ENCODE assay signal across 7 cellular contexts in the genomic region with DNA sequence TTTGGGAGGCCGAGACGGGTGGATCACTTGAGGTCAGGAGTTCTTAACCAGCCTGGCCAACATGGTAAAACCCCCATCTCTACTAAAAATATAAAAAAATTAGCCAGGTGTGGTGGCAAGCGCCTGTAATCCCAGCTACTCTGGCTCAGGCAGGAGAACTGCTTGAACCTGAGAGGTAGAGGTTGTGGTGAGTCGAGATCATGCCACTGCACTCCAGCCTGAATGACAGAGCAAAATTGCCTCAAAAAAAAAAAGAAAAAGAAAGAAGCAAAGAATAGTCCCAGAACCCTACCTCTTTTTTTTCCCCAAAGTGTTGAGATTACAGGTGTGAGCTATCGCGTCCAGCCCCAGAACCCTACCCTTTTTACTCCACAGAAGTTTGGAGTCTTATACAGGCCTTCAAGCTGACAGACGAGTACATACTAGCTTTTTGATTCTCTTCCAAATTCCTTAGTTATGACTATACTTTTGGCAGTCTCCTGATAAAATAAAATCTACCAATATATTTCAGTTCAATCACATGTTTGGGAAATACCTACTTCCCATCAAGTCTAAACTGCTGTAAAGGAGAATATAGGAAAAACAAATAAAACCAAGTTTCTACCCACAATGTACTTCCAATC. TPM values are rescaled to one million over a fixed set of nuclear protein-coding genes. Genes with fewer than 3 reads are reported as not detected.
A peak's percentile ranks its signal among the peaks of the same experiment; 100 is the strongest.
DNase-seq lines count a peak whose midpoint lies in the region; ATAC-seq and TF ChIP-seq lines count a peak whose summit lies in the region.
"Not testable (repeated sequence)": the region's sequence is repeated elsewhere in the genome, so short reads cannot be mapped to it uniquely, and the experiment has no call there.

No MANE protein-coding gene starts in this region.

- H3K27ac Mint-ChIP-seq in effector memory CD8-positive, alpha-beta T cell, result peak overlapping the region; percentile 41 to 87

- H3K27me3 ChIP-seq in foreskin keratinocyte; mesendoderm (ENCODE audit: insufficient read depth, low read length, poor library complexity); smooth muscle cell (ENCODE audit: low read depth): not testable (repeated sequence)

- H3K9me3 ChIP-seq in smooth muscle cell (replicated peaks; ENCODE audit: low read depth), result not testable (repeated sequence)

- not testable (repeated sequence) for H3K23ac ChIP-seq in mesendoderm (ENCODE audit: low read length)

- not testable (repeated sequence) for H2BK5ac ChIP-seq in mesendoderm (ENCODE audit: low read length)

- H3K4ac ChIP-seq in mesendoderm (ENCODE audit: low read depth, low read length), result peak overlapping the region; percentile 55

- H3K36me3 ChIP-seq in mesendoderm (ENCODE audit: control insufficient read depth, insufficient read depth, low read length); smooth muscle cell (ENCODE audit: low read depth): not testable (repeated sequence)

- H3K56ac ChIP-seq in mesendoderm (ENCODE audit: low read length), result not testable (repeated sequence)

- not testable (repeated sequence) for H3K4me3 ChIP-seq in mesendoderm (ENCODE audit: low read length); smooth muscle cell

- H2BK120ac ChIP-seq in mesendoderm (ENCODE audit: low read depth, low read length), result not testable (repeated sequence)

- H3K4me1 Mint-ChIP-seq in effector memory CD8-positive, alpha-beta T cell (ENCODE audit: low read depth in 2 of 2), result peaks cover 20 to 36% of the 10 kb centered on the region in 2 donors

- H3K4me1 ChIP-seq in foreskin keratinocyte (peaks cover 26% of the 10 kb centered on the region), smooth muscle cell (ENCODE audit: low read depth) (peaks cover 11% of the 10 kb centered on the region)
- not testable (repeated sequence) for H3K4me1 ChIP-seq in mesendoderm (ENCODE audit: control insufficient read depth, low read depth, low read length)

- H3K9ac ChIP-seq in mesendoderm (ENCODE audit: low read length); smooth muscle cell (ENCODE audit: low read depth): not testable (repeated sequence)

- H3K27me3 Mint-ChIP-seq in effector memory CD8-positive, alpha-beta T cell, result not testable (repeated sequence)

- not testable (repeated sequence) for H2AK5ac ChIP-seq in mesendoderm (ENCODE audit: low read length)

- H2BK15ac ChIP-seq in mesendoderm (replicated peaks; ENCODE audit: low read depth), result not testable (repeated sequence)

- H3K27ac ChIP-seq in foreskin keratinocyte (peak overlapping the region; percentile 72), smooth muscle cell (ENCODE audit: low read depth) (peak overlapping the region; percentile 34)
- H3K27ac ChIP-seq in mesendoderm (ENCODE audit: low read depth, low read length), result not testable (repeated sequence)

- not testable (repeated sequence) for H3K4me3 Mint-ChIP-seq in effector memory CD8-positive, alpha-beta T cell

- not testable (repeated sequence) for H3K36me3 Mint-ChIP-seq in effector memory CD8-positive, alpha-beta T cell (ENCODE audit: insufficient read depth)

- ATAC-seq in effector memory CD8-positive, alpha-beta T cell (replicated peaks), result not testable (repeated sequence)
- ATAC-seq in foreskin keratinocyte, result peak; percentile 58

- DNase-seq in EL, result peak; percentile 63
- peak; percentile 31 for DNase-seq in LHCN-M2 (ENCODE audit: low read depth)
- DNase-seq in amniotic epithelial cell (ENCODE audit: low read depth), result peak; percentile 67
- DNase-seq in effector memory CD8-positive, alpha-beta T cell; mesendoderm; smooth muscle cell (lab: John Stamatoyannopoulos, UW; ENCODE audit: unreplicated experiment): not testable (repeated sequence)
- peak; percentile 75 to 90 for DNase-seq in foreskin keratinocyte

- WGBS in mesendoderm (ENCODE audit: extremely low coverage, insufficient coverage, low lambda C conversion rate), result no CpG with 5 or more reads among the region's 7 CpGs
- 73% methylated on average over 7 of the region's 7 CpGs for WGBS in smooth muscle cell (ENCODE audit: low lambda C conversion rate)

- H3K4me2 ChIP-seq in mesendoderm (ENCODE audit: low read length), result not testable (repeated sequence)
- peak overlapping the region; percentile 39 for H3K4me2 ChIP-seq in smooth muscle cell

- H4K8ac ChIP-seq in mesendoderm (ENCODE audit: low read depth, low read length), result not testable (repeated sequence)

- H4K20me1 ChIP-seq in smooth muscle cell (ENCODE audit: low read depth), result peaks cover 34% of the 10 kb centered on the region

- not testable (repeated sequence) for H2AFZ ChIP-seq in smooth muscle cell (ENCODE audit: low read depth)

- not testable (repeated sequence) for H3K79me2 ChIP-seq in mesendoderm (ENCODE audit: control insufficient read depth, insufficient read depth, low read length)
- H3K79me2 ChIP-seq in smooth muscle cell (ENCODE audit: low read depth), result peaks cover 70% of the 10 kb centered on the region

- H3K79me1 ChIP-seq in mesendoderm (ENCODE audit: low read length), result not testable (repeated sequence)

- not testable (repeated sequence) for TF ChIP-seq CTCF in foreskin keratinocyte (conservative IDR thresholded peaks at IDR 0.05); smooth muscle cell (IDR thresholded peaks at IDR 0.05; ENCODE audit: borderline replicate concordance, insufficient read depth, poor library complexity, severe bottlenecking)

- H3F3A ChIP-seq in smooth muscle cell (ENCODE audit: low read depth), result not testable (repeated sequence)

- H3K9me3 Mint-ChIP-seq in effector memory CD8-positive, alpha-beta T cell, result not testable (repeated sequence)

- peak overlapping the region; percentile 80 for H3K18ac ChIP-seq in mesendoderm (ENCODE audit: low read length)

- H4K5ac ChIP-seq in mesendoderm (ENCODE audit: low read length), result not testable (repeated sequence)

RNA-seq across cellular contexts. Expression of a gene that starts 35.4 kb away (rescaled TPM):
- total RNA-seq in LHCN-M2 (2014; rRNA removed) (14.3 and 16.9 TPM in 2 replicates), foreskin keratinocyte (22.7 and 24.3 TPM in 2 replicates), smooth muscle cell (17.4 and 19.6 TPM in 2 replicates)
- polyA plus RNA-seq in LHCN-M2 (2012), result 5.8 TPM
- polyA plus RNA-seq in foreskin keratinocyte (3.1 and 3.9 TPM in 2 replicates), smooth muscle cell (4.6 and 8.1 TPM in 2 replicates)
- polyA plus RNA-seq in mesendoderm (2013, experiment 1 of 2), result 27.2 TPM
- 28.7 TPM for polyA plus RNA-seq in mesendoderm (2013, experiment 2 of 2)
